In genomic region chr7:121873795-121874194, GRCh38 we compare ENCODE assay signal across 10 cellular contexts. TPM values are rescaled to one million over a fixed set of nuclear protein-coding genes. Genes with fewer than 3 reads are reported as not detected.
DNase-seq lines count a peak whose midpoint lies in the region; ATAC-seq and TF ChIP-seq lines count a peak whose summit lies in the region.
"Had no signal": no experiment of that assay in that cellular context is flagged by ENCODE, and none has a peak within 500 bp of the region (broad histone marks: within the 10 kb centered on the region; RNA-seq: fewer than 3 reads in every experiment).

No MANE protein-coding gene starts in this region.

- H3K27me3 ChIP-seq in PC-9 (ENCODE audit: insufficient read depth, low read depth) (peaks cover 27% of the 10 kb centered on the region; the same call in 1 of the 2 replicates), fibroblast of lung (ENCODE audit: control insufficient read depth, insufficient read depth, low read length) (peaks cover 8% of the 10 kb centered on the region), ovary (no peaks in the 10 kb centered on the region)

- no peaks in the 10 kb centered on the region for H3K4me1 ChIP-seq in PC-9 (replicated peaks; ENCODE audit: insufficient read depth)
- H3K4me1 ChIP-seq in fibroblast of lung (ENCODE audit: control insufficient read depth, extremely low read depth, insufficient read depth, low read length) = no peaks in the 10 kb centered on the region
- peaks cover 3% of the 10 kb centered on the region for H3K4me1 ChIP-seq in ovary (ENCODE audit: insufficient read depth)

- CTCF ChIA-PET in PC-9 (lab: Charles Lee) = interaction anchor here (0.7 kb wide), 1 partner anchor 132 kb away, joined by 3 read pairs; no protein-coding TSS in a partner anchor

- TF ChIP-seq CTCF in PC-9 (conservative IDR thresholded peaks at IDR 0.05) (no peak), fibroblast of lung (conservative IDR thresholded peaks at IDR 0.05 in 1 of 2, IDR thresholded peaks at IDR 0.05 in 1 of 2; ENCODE audit: low read depth in 1 of 2, low read length in 2 of 2) (no peak), ovary (IDR thresholded peaks at IDR 0.05) (no peak)

- H2AFZ ChIP-seq in PC-9 (peak overlapping the region; percentile 92), fibroblast of lung (ENCODE audit: low read length) (no peak overlapping the region)

- BruUV-seq in PC-9 (replicated peaks; lab: Mats Ljungman, UMichigan) = no TSS peak

- H3K9ac ChIP-seq in fibroblast of lung (ENCODE audit: insufficient read depth, low read length) = no peak overlapping the region

- H3K4me2 ChIP-seq in PC-9 (peak overlapping the region; percentile 99), fibroblast of lung (ENCODE audit: extremely low read depth, insufficient read depth, low read length) (peak overlapping the region; percentile 94)

- H4K20me1 ChIP-seq in PC-9 (ENCODE audit: insufficient read depth) (no peaks in the 10 kb centered on the region), fibroblast of lung (ENCODE audit: control insufficient read depth, extremely low read depth, insufficient read depth, low read length) (no peaks in the 10 kb centered on the region)

- DNase-seq in DMS53 treated with DMSO at 0.1 percent for 48 hours (lab: John Stamatoyannopoulos, UW; ENCODE audit: unreplicated experiment) (peak; percentile 23), PC-9 (no peak), fibroblast of lung (ENCODE audit: low read depth in 2 of 2) (peak in 1 of 2 donors; percentile 0), ovary (no peak), activated gamma-delta T cell treated with Interleukin-2 at 50 U/mL for 16 hours (no peak)
- no peak for DNase-seq in activated CD8-positive, alpha-beta memory T cell treated with anti-CD3 and anti-CD28 coated beads for 24 hours
- DNase-seq: naive B cell; NK-92 treated with Interleukin-12 subunit alpha and Interleukin-12 subunit beta, amount 100 ng/mL, for 24 hours had no signal

- POLR2A ChIA-PET in PC-9 (lab: Charles Lee; ENCODE audit: unreplicated experiment) = no interaction called here

- no peaks in the 10 kb centered on the region for H3K9me2 ChIP-seq in PC-9 (ENCODE audit: insufficient read depth)

- no peaks in the 10 kb centered on the region for H3K9me3 ChIP-seq in PC-9 (ENCODE audit: insufficient read depth, low read depth)
- no peaks in the 10 kb centered on the region for H3K9me3 ChIP-seq in fibroblast of lung (ENCODE audit: control insufficient read depth, insufficient read depth, low read depth, low read length)
- H3K9me3 ChIP-seq in ovary = no peaks in the 10 kb centered on the region

- no peak for TF ChIP-seq EP300 in ovary (IDR thresholded peaks at IDR 0.05)

- H3K36me3 ChIP-seq in PC-9 (ENCODE audit: low read depth) (no peaks in the 10 kb centered on the region), fibroblast of lung (ENCODE audit: control insufficient read depth, insufficient read depth, low read length) (no peaks in the 10 kb centered on the region), ovary (no peaks in the 10 kb centered on the region)

- WGBS in ovary, 3 donors = 2 to 3% (median 3%) methylated on average over 10 of the region's 10 CpGs

- intact Hi-C loops in PC-9 (cut with micrococcal nuclease; ENCODE audit: unreplicated experiment) = no loop called here
- intact Hi-C loops in ovary (cut with DNase I) = no loop called here

- no peak for TF ChIP-seq POLR2A in ovary (IDR thresholded peaks at IDR 0.05)

- H3F3A ChIP-seq in PC-9 (ENCODE audit: insufficient read depth, low read depth) = no peaks in the 10 kb centered on the region

- ATAC-seq in HG02678 (IDR thresholded peaks at IDR 0.05; ENCODE audit: unreplicated experiment) (no peak), GM18858 (IDR thresholded peaks at IDR 0.05; ENCODE audit: unreplicated experiment) (no peak)

- H3K27ac ChIP-seq in PC-9 = no peak overlapping the region
- H3K27ac ChIP-seq in fibroblast of lung (ENCODE audit: insufficient read depth, low read length) = no peak overlapping the region
- H3K27ac ChIP-seq in ovary = no peak overlapping the region

- H3K79me2 ChIP-seq in PC-9 (ENCODE audit: low read depth) = no peaks in the 10 kb centered on the region
- H3K79me2 ChIP-seq in fibroblast of lung (ENCODE audit: control insufficient read depth, insufficient read depth, low read length) = no peaks in the 10 kb centered on the region

- H3K4me3 ChIP-seq in PC-9 (peak overlapping the region; percentile 59), fibroblast of lung (replicated peaks in 1 of 4; ENCODE audit: control extremely low read depth in 1 of 4, insufficient read depth in 1 of 4, low read depth in 3 of 4, low read length in 4 of 4) (peak overlapping the region; percentile 36 to 61 (median 46)), ovary (peak overlapping the region; percentile 45)

RNA-seq across cellular contexts. Expression of gene PTPRZ1, which starts 0.8 kb away (rescaled TPM):
- total RNA-seq in PC-9 (2021) (0.28 and 0.37 TPM in 2 replicates), fibroblast of lung (not detected in 2 replicates), ovary (1 to 10 TPM in 1 of 7 donors, under 1 TPM in 6; 0.45 to 2.0 (median 0.83) TPM)
- polyA plus RNA-seq in fibroblast of lung (0.05 and 0.09 TPM in 2 replicates), ovary (1 to 10 TPM in 1 of 2 donors, under 1 TPM in 1; 0.48 to 1.9 TPM)
- not detected in 2 replicates for polyA plus RNA-seq in fibroblast of lung (2012)
- polyA minus RNA-seq in fibroblast of lung (ENCODE audit: low replicate concordance) = not detected in 2 replicates
